ENCODE assay signal across 15 cellular contexts in genomic region chr6:49826743-49827406, GRCh38. TPM values are rescaled to one million over a fixed set of nuclear protein-coding genes. Genes with fewer than 3 reads are reported as not detected.
DNase-seq lines count a peak whose midpoint lies in the region; ATAC-seq and TF ChIP-seq lines count a peak whose summit lies in the region.
"Had no signal": no experiment of that assay in that cellular context is flagged by ENCODE, and none has a peak within 500 bp of the region (broad histone marks: within the 10 kb centered on the region; RNA-seq: fewer than 3 reads in every experiment).

No MANE protein-coding gene starts in this region.

- TF ChIP-seq CTCF in GM10248 (IDR thresholded peaks at IDR 0.05; ENCODE audit: control extremely low read depth, extremely low read depth, low read depth, missing control alignments), result no peak

- no peak overlapping the region for H3K27ac ChIP-seq in neuronal stem cell (replicated peaks; ENCODE audit: low read length)
- H3K27ac ChIP-seq: suprapubic skin had no signal

- H2BK12ac ChIP-seq in neuronal stem cell (ENCODE audit: low read length), result no peak overlapping the region

- H2AK5ac ChIP-seq in neuronal stem cell (ENCODE audit: low read depth, low read length), result no peak overlapping the region

- no peak overlapping the region for H4K91ac ChIP-seq in neuronal stem cell (ENCODE audit: low read depth, low read length, poor library complexity)

- no peak overlapping the region for H3K4me3 Mint-ChIP-seq in stimulated activated effector memory CD8-positive, alpha-beta T cell treated with anti-CD3 and anti-CD28 coated beads, Interleukin-12 subunit alpha, Interleukin-12 subunit beta, amount 100 ng/mL, for 72 hours
- H3K4me3 Mint-ChIP-seq: activated CD4-positive, alpha-beta T cell treated with anti-CD3 and anti-CD28 coated beads for 36 hours; activated naive CD8-positive, alpha-beta T cell treated with anti-CD3 and anti-CD28 coated beads, Interleukin-2, amount 10 ng/mL, durations not matched to agents 7 days and 5 days; natural killer cell had no signal

- H3K36me3 Mint-ChIP-seq in stimulated activated effector memory CD8-positive, alpha-beta T cell treated with anti-CD3 and anti-CD28 coated beads, Interleukin-12 subunit alpha, Interleukin-12 subunit beta, amount 100 ng/mL, for 72 hours, result no peaks in the 10 kb centered on the region
- H3K36me3 Mint-ChIP-seq: activated naive CD8-positive, alpha-beta T cell treated with anti-CD3 and anti-CD28 coated beads, Interleukin-2, amount 10 ng/mL, durations not matched to agents 7 days and 5 days; natural killer cell had no signal

- DNase-seq in GM10248 (ENCODE audit: extremely low spot score) (peak; percentile 10), LoVo (ENCODE audit: low spot score) (peak; percentile 3), NCI-H526 treated with DMSO at 0.1 percent for 48 hours (lab: John Stamatoyannopoulos, UW) (no peak), NCI-H345 (lab: John Stamatoyannopoulos, UW) (no peak), neuronal stem cell (ENCODE audit: low spot score) (no peak)
- no peak for DNase-seq in stimulated activated effector memory CD8-positive, alpha-beta T cell treated with anti-CD3 and anti-CD28 coated beads, Interleukin-12 subunit alpha, Interleukin-12 subunit beta, amount 100 ng/mL, for 72 hours (ENCODE audit: low spot score in 2 of 2)
- DNase-seq: activated CD4-positive, alpha-beta T cell treated with anti-CD3 and anti-CD28 coated beads for 36 hours; activated naive CD8-positive, alpha-beta T cell treated with anti-CD3 and anti-CD28 coated beads, Interleukin-2, amount 10 ng/mL, durations not matched to agents 7 days and 5 days; AML-193; MV-4-11; natural killer cell; stimulated activated CD4-positive, alpha-beta T cell treated with anti-CD3 and anti-CD28 coated beads, Interleukin-1b, Interleukin-23, amount 100 ng/mL, for 48 hours had no signal

- H3K4me3 ChIP-seq in neuronal stem cell (ENCODE audit: low read length in 2 of 2), result no peak overlapping the region
- H3K4me3 ChIP-seq: suprapubic skin had no signal

- peaks cover 12% of the 10 kb centered on the region for H3K9me3 Mint-ChIP-seq in stimulated activated effector memory CD8-positive, alpha-beta T cell treated with anti-CD3 and anti-CD28 coated beads, Interleukin-12 subunit alpha, Interleukin-12 subunit beta, amount 100 ng/mL, for 72 hours
- H3K9me3 Mint-ChIP-seq: activated naive CD8-positive, alpha-beta T cell treated with anti-CD3 and anti-CD28 coated beads, Interleukin-2, amount 10 ng/mL, durations not matched to agents 7 days and 5 days had no signal

- no peak overlapping the region for H3K4me2 ChIP-seq in neuronal stem cell (ENCODE audit: insufficient read depth, low read length, poor library complexity, severe bottlenecking)

- H2BK5ac ChIP-seq in neuronal stem cell (ENCODE audit: low read length), result no peak overlapping the region

- peaks cover 1% of the 10 kb centered on the region for H3K79me1 ChIP-seq in neuronal stem cell (ENCODE audit: low read depth, low read length)

- no peak overlapping the region for H3K4ac ChIP-seq in neuronal stem cell (ENCODE audit: low read length)

- H3K27me3 ChIP-seq in neuronal stem cell (ENCODE audit: control insufficient read depth in 3 of 3, insufficient read depth in 3 of 3, low read depth in 1 of 3, low read length in 3 of 3), result no peaks in the 10 kb centered on the region
- H3K27me3 ChIP-seq: suprapubic skin had no signal

- H2BK15ac ChIP-seq in neuronal stem cell (ENCODE audit: low read length), result no peak overlapping the region

- no peak overlapping the region for H3K18ac ChIP-seq in neuronal stem cell (ENCODE audit: low read length)

- ATAC-seq in GM19468 (IDR thresholded peaks at IDR 0.05; ENCODE audit: extremely low read depth, unreplicated experiment) (peak; percentile 96), HG02970 (IDR thresholded peaks at IDR 0.05; ENCODE audit: low FRiP score, unreplicated experiment) (peak; percentile 100)
- no peak for ATAC-seq in stimulated activated effector memory CD8-positive, alpha-beta T cell treated with anti-CD3 and anti-CD28 coated beads, Interleukin-12 subunit alpha, Interleukin-12 subunit beta, amount 100 ng/mL, for 72 hours
- ATAC-seq: activated CD4-positive, alpha-beta T cell treated with anti-CD3 and anti-CD28 coated beads for 36 hours; natural killer cell had no signal

- no peak overlapping the region for H2AFZ ChIP-seq in neuronal stem cell (ENCODE audit: low read length)

- H3K4me1 ChIP-seq in neuronal stem cell (ENCODE audit: control insufficient read depth in 2 of 2, insufficient read depth in 1 of 2, low read depth in 1 of 2, low read length in 2 of 2), result no peaks in the 10 kb centered on the region
- H3K4me1 ChIP-seq: suprapubic skin had no signal

- no peak overlapping the region for H3K9ac ChIP-seq in neuronal stem cell (ENCODE audit: low read depth, low read length, poor library complexity)

- CTCF ChIA-PET in GM10248 (lab: Yijun Ruan, JAX), result interaction anchor here (1.4 kb wide), 1 partner anchor 23 kb away, joined by 3 read pairs; no protein-coding TSS in a partner anchor

- no peaks in the 10 kb centered on the region for H3K36me3 ChIP-seq in neuronal stem cell (replicated peaks in 1 of 2; ENCODE audit: control insufficient read depth in 2 of 2, insufficient read depth in 2 of 2, low read length in 2 of 2)
- H3K36me3 ChIP-seq: suprapubic skin had no signal

- POLR2A ChIA-PET in GM10248 (lab: Yijun Ruan, JAX), result no interaction called here

- H3K27ac Mint-ChIP-seq in stimulated activated effector memory CD8-positive, alpha-beta T cell treated with anti-CD3 and anti-CD28 coated beads, Interleukin-12 subunit alpha, Interleukin-12 subunit beta, amount 100 ng/mL, for 72 hours, result no peak overlapping the region
- H3K27ac Mint-ChIP-seq: activated CD4-positive, alpha-beta T cell treated with anti-CD3 and anti-CD28 coated beads for 36 hours; activated naive CD8-positive, alpha-beta T cell treated with anti-CD3 and anti-CD28 coated beads, Interleukin-2, amount 10 ng/mL, durations not matched to agents 7 days and 5 days; natural killer cell had no signal

- no peak overlapping the region for H3K14ac ChIP-seq in neuronal stem cell (ENCODE audit: low read length)

- no peak overlapping the region for H2BK120ac ChIP-seq in neuronal stem cell (ENCODE audit: low read depth, low read length)

- H3K23ac ChIP-seq in neuronal stem cell (ENCODE audit: low read depth, low read length, poor library complexity), result no peak overlapping the region

- no peaks in the 10 kb centered on the region for H3K9me3 ChIP-seq in neuronal stem cell (replicated peaks in 1 of 2; ENCODE audit: control insufficient read depth in 2 of 2, insufficient read depth in 1 of 2, low read depth in 1 of 2, low read length in 2 of 2)
- H3K9me3 ChIP-seq: suprapubic skin had no signal

- no peak overlapping the region for H4K8ac ChIP-seq in neuronal stem cell (ENCODE audit: low read depth, low read length)

- no peaks in the 10 kb centered on the region for H3K4me1 Mint-ChIP-seq in stimulated activated effector memory CD8-positive, alpha-beta T cell treated with anti-CD3 and anti-CD28 coated beads, Interleukin-12 subunit alpha, Interleukin-12 subunit beta, amount 100 ng/mL, for 72 hours
- H3K4me1 Mint-ChIP-seq: activated CD4-positive, alpha-beta T cell treated with anti-CD3 and anti-CD28 coated beads for 36 hours; activated naive CD8-positive, alpha-beta T cell treated with anti-CD3 and anti-CD28 coated beads, Interleukin-2, amount 10 ng/mL, durations not matched to agents 7 days and 5 days; natural killer cell had no signal

- WGBS in neuronal stem cell (ENCODE audit: extremely low coverage in 2 of 2, insufficient read length in 2 of 2, insufficient replicate concordance in 1 of 2), 2 donors, result no CpG with 5 or more reads among the region's 5 CpGs

RNA-seq across cellular contexts. Expression of gene CRISP1, which starts 39.5 kb away (rescaled TPM):
- polyA plus RNA-seq in neuronal stem cell (2013, experiment 1 of 2), result not detected
- not detected for polyA plus RNA-seq in neuronal stem cell (2013, experiment 2 of 2)

RNA-seq across cellular contexts. Expression of gene PGK2, which starts 39.8 kb away (rescaled TPM):
- polyA plus RNA-seq in neuronal stem cell (2013, experiment 1 of 2), result not detected
- not detected for polyA plus RNA-seq in neuronal stem cell (2013, experiment 2 of 2)

Comparison
In these comparisons a context has a peak if more than half of its experiments do, and no peak if none do; other contexts are left out.
1. DNase-seq: peak in GM10248 (single experiment) and LoVo (single experiment); none in NCI-H526 treated with DMSO at 0.1 percent for 48 hours (single experiment), NCI-H345 (single experiment), neuronal stem cell (single experiment) and stimulated activated effector memory CD8-positive, alpha-beta T cell treated with anti-CD3 and anti-CD28 coated beads, Interleukin-12 subunit alpha, Interleukin-12 subunit beta, amount 100 ng/mL, for 72 hours (0 of 2).